13 cellular contexts compared by ENCODE assay signal in genomic region chr3:127785711-127786265, GRCh38. TPM values are rescaled to one million over a fixed set of nuclear protein-coding genes. Genes with fewer than 3 reads are reported as not detected.
DNase-seq lines count a peak whose midpoint lies in the region; ATAC-seq and TF ChIP-seq lines count a peak whose summit lies in the region.
"Had no signal": no experiment of that assay in that cellular context is flagged by ENCODE, and none has a peak within 500 bp of the region (broad histone marks: within the 10 kb centered on the region; RNA-seq: fewer than 3 reads in every experiment).

No MANE protein-coding gene starts in this region.

- TF ChIP-seq CTCF in Peyer's patch (IDR thresholded peaks at IDR 0.05), result peak in 1 of 6 experiments; percentile 7
- no peak for TF ChIP-seq CTCF in gastrocnemius medialis (IDR thresholded peaks at IDR 0.05 in 4 of 5, conservative IDR thresholded peaks at IDR 0.05 in 1 of 5)

- no peaks in the 10 kb centered on the region for H3K4me1 Mint-ChIP-seq in CD4-positive, alpha-beta memory T cell

- H3K4me3 ChIP-seq in Karpas-422 (ENCODE audit: low read length), result no peak overlapping the region
- H3K4me3 ChIP-seq in Peyer's patch, result no peak overlapping the region
- H3K4me3 ChIP-seq in gastrocnemius medialis, result peak overlapping the region in 1 of 4 donors; percentile 27
- H3K4me3 ChIP-seq in CD4-positive, alpha-beta memory T cell (ENCODE audit: low read length in 2 of 2), result no peak overlapping the region
- H3K4me3 ChIP-seq: skin epidermis had no signal

- in situ Hi-C loops in gastrocnemius medialis (cut with MboI; ENCODE audit: low sequenced_read_pairs in 4 of 4), result no loop called here

- H3K36me3 Mint-ChIP-seq in CD4-positive, alpha-beta memory T cell, result no peaks in the 10 kb centered on the region
- H3K36me3 Mint-ChIP-seq: activated naive CD8-positive, alpha-beta T cell treated with anti-CD3 and anti-CD28 coated beads, Interleukin-2, amount 10 ng/mL, durations not matched to agents 7 days and 5 days had no signal

- H3K4me1 ChIP-seq in Karpas-422 (ENCODE audit: low read length) (peaks cover 87% of the 10 kb centered on the region), Peyer's patch (peaks cover 0 to 61% (median 8%) of the 10 kb centered on the region in 4 donors), gastrocnemius medialis (peaks cover 69 to 94% of the 10 kb centered on the region in 2 donors)
- no peaks in the 10 kb centered on the region for H3K4me1 ChIP-seq in CD4-positive, alpha-beta memory T cell (ENCODE audit: insufficient read depth, low read length)

- H3K79me2 ChIP-seq in Karpas-422 (ENCODE audit: low read length), result peaks cover 16% of the 10 kb centered on the region; the same call in 1 of the 2 replicates

- H3K27ac ChIP-seq in Karpas-422 (ENCODE audit: low read length), result peak overlapping the region; percentile 80
- peak overlapping the region; percentile 25 to 86 (median 69) for H3K27ac ChIP-seq in Peyer's patch
- peak overlapping the region; percentile 48 for H3K27ac ChIP-seq in layer of hippocampus (ENCODE audit: low read depth, low read length)
- peak overlapping the region; percentile 84 to 92 (median 90) for H3K27ac ChIP-seq in gastrocnemius medialis
- no peak overlapping the region for H3K27ac ChIP-seq in CD4-positive, alpha-beta memory T cell (ENCODE audit: low read depth, low read length)

- H3K27ac Mint-ChIP-seq in CD4-positive, alpha-beta memory T cell, result no peak overlapping the region
- H3K27ac Mint-ChIP-seq: activated naive CD8-positive, alpha-beta T cell treated with anti-CD3 and anti-CD28 coated beads, Interleukin-2, amount 10 ng/mL, durations not matched to agents 7 days and 5 days had no signal

- H3K9me3 ChIP-seq in Karpas-422 (ENCODE audit: low read length), result no peaks in the 10 kb centered on the region
- H3K9me3 ChIP-seq in Peyer's patch, result no peaks in the 10 kb centered on the region
- H3K9me3 ChIP-seq in gastrocnemius medialis, result no peaks in the 10 kb centered on the region
- no peaks in the 10 kb centered on the region for H3K9me3 ChIP-seq in CD4-positive, alpha-beta memory T cell (ENCODE audit: control insufficient read depth in 1 of 2, low read length in 2 of 2)

- H3K4me2 ChIP-seq in Karpas-422 (ENCODE audit: low read depth, low read length, poor library complexity, severe bottlenecking), result peak overlapping the region; percentile 55

- H3K36me3 ChIP-seq in Karpas-422 (ENCODE audit: insufficient read depth, low read length) (peaks cover 6% of the 10 kb centered on the region; the same call in 1 of the 2 replicates), Peyer's patch (no peaks in the 10 kb centered on the region), gastrocnemius medialis (peaks cover 0 to 4% of the 10 kb centered on the region in 2 donors)
- no peaks in the 10 kb centered on the region for H3K36me3 ChIP-seq in CD4-positive, alpha-beta memory T cell (ENCODE audit: insufficient read depth, low read length)

- no peak for DNase-seq in Karpas-422
- peak in 1 of 3 donors; percentile 56 for DNase-seq in Peyer's patch
- DNase-seq in gastrocnemius medialis, result no peak
- no peak for DNase-seq in CD4-positive, alpha-beta memory T cell
- DNase-seq in DMS 273 (lab: John Stamatoyannopoulos, UW; ENCODE audit: unreplicated experiment), result no peak
- DNase-seq: activated naive CD8-positive, alpha-beta T cell treated with anti-CD3 and anti-CD28 coated beads, Interleukin-2, amount 10 ng/mL, durations not matched to agents 7 days and 5 days; H9; MM.1S; NK-92 treated with Interleukin-12 subunit alpha and Interleukin-12 subunit beta, amount 100 ng/mL, for 24 hours had no signal

- H3K27me3 Mint-ChIP-seq in CD4-positive, alpha-beta memory T cell, result peaks cover 4 to 16% of the 10 kb centered on the region in 2 donors

- H4K20me1 ChIP-seq in Karpas-422 (ENCODE audit: insufficient read depth, low read depth, low read length), result no peaks in the 10 kb centered on the region

- H3K9me2 ChIP-seq in Karpas-422 (replicated peaks; ENCODE audit: insufficient read depth, low read length), result no peaks in the 10 kb centered on the region

- intact Hi-C loops in gastrocnemius medialis (cut with DNase I; ENCODE audit: low total_unique reads), result loop anchor here (2.0 to 10.0 kb wide), 2 partner anchors 35 to 589 kb away; no protein-coding TSS in a partner anchor
- intact Hi-C loops in CD4-positive, alpha-beta memory T cell (cut with micrococcal nuclease), result no loop called here

- H3K9me3 Mint-ChIP-seq in CD4-positive, alpha-beta memory T cell, result no peaks in the 10 kb centered on the region
- H3K9me3 Mint-ChIP-seq: activated naive CD8-positive, alpha-beta T cell treated with anti-CD3 and anti-CD28 coated beads, Interleukin-2, amount 10 ng/mL, durations not matched to agents 7 days and 5 days; H9 had no signal

- no peak overlapping the region for H3K4me3 Mint-ChIP-seq in CD4-positive, alpha-beta memory T cell
- H3K4me3 Mint-ChIP-seq: activated naive CD8-positive, alpha-beta T cell treated with anti-CD3 and anti-CD28 coated beads, Interleukin-2, amount 10 ng/mL, durations not matched to agents 7 days and 5 days; H9 had no signal

- no peak overlapping the region for H2AFZ ChIP-seq in Karpas-422 (ENCODE audit: low read length)

- ATAC-seq in gastrocnemius medialis (peak in 1 of 2 donors; percentile 5), GM18858 (IDR thresholded peaks at IDR 0.05; ENCODE audit: unreplicated experiment) (no peak), GM21390 (IDR thresholded peaks at IDR 0.05; ENCODE audit: unreplicated experiment) (no peak)

- no peaks in the 10 kb centered on the region for H3K27me3 ChIP-seq in Karpas-422 (ENCODE audit: low read length)
- H3K27me3 ChIP-seq in Peyer's patch, result no peaks in the 10 kb centered on the region
- H3K27me3 ChIP-seq in layer of hippocampus (ENCODE audit: control insufficient read depth, insufficient read depth, low read length), result no peaks in the 10 kb centered on the region
- no peaks in the 10 kb centered on the region for H3K27me3 ChIP-seq in gastrocnemius medialis
- H3K27me3 ChIP-seq in CD4-positive, alpha-beta memory T cell (ENCODE audit: insufficient read depth, low read length), result no peaks in the 10 kb centered on the region

- no peak for TF ChIP-seq POLR2A in Peyer's patch (IDR thresholded peaks at IDR 0.05)
- TF ChIP-seq POLR2A in gastrocnemius medialis (IDR thresholded peaks at IDR 0.05), result no peak

- peak overlapping the region; percentile 47 for H3K9ac ChIP-seq in Karpas-422 (ENCODE audit: low read length)

- CTCF ChIA-PET in CD4-positive, alpha-beta memory T cell (lab: Charles Lee; ENCODE audit: partially characterized antibody), result no interaction called here

- POLR2A ChIA-PET in CD4-positive, alpha-beta memory T cell (lab: Charles Lee; ENCODE audit: partially characterized antibody), result no interaction called here

RNA-seq across cellular contexts. Expression of gene MGLL, which starts 36.5 kb away (rescaled TPM):
- 58.0 and 63.3 TPM in 2 replicates for total RNA-seq in Karpas-422 (2014; rRNA removed; shearing (Covaris generic); ENCODE audit: low replicate concordance)
- total RNA-seq in Peyer's patch (100 to 1,000 TPM in 3 of 4 donors, 10 to 100 TPM in 1; 56.1 to 180 (median 143) TPM), gastrocnemius medialis (10 to 100 TPM; 26.5 to 50.2 (median 43.8) TPM)
- total RNA-seq in CD4-positive, alpha-beta memory T cell, result 1 to 10 TPM; 2.4 to 4.8 TPM
- polyA plus RNA-seq in CD4-positive, alpha-beta memory T cell, result 1 to 10 TPM in 1 of 2 donors, under 1 TPM in 1; 0.77 to 2.2 TPM

Comparison
In these comparisons a context has a peak if more than half of its experiments do, and no peak if none do; other contexts are left out.
1. RNA of gene MGLL, which starts 36.5 kb away (total RNA-seq): 56.1 to 180 TPM in Peyer's patch, 58.0 to 63.3 TPM in Karpas-422 and 26.5 to 50.2 TPM in gastrocnemius medialis; 2.4 to 4.8 TPM in CD4-positive, alpha-beta memory T cell; every median in the first group is over 4 times any median in the second.